1 cellular context compared by ENCODE assay signal in the genomic region with DNA sequence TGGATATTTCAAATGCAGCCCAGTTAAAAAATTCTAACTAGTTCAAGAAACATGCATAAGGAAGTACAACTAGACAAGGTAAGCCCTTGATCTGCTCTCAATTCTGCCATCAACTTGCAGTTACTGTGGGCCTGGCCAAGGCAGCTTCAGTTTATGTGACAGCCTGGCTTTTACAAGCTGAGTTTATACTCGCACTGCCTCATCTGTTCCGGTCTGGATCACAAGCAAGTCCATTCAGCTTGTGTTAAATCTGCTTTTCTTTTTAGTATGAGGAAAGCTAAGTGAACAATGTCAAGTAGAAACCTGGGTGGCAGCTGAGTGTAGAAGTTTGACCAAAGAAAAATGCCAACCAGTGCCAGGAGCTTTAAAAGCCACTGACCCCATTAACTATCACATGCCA.
TF ChIP-seq lines count a peak whose summit lies in the region.

No MANE protein-coding gene starts in this region.

TF ChIP-seq in WTC11, 78 proteins besides CTCF, POLR2A, EP300 and RAD21 (continued from another document):
- TF ChIP-seq, protein P1, sequence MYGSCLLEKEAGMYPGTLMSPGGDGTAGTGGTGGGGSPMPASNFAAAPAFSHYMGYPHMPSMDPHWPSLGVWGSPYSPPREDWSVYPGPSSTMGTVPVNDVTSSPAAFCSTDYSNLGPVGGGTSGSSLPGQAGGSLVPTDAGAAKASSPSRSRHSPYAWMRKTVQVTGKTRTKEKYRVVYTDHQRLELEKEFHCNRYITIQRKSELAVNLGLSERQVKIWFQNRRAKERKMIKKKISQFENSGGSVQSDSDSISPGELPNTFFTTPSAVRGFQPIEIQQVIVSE (CRISPR knock-in tag; IDR thresholded peaks at IDR 0.05; ENCODE audit: borderline replicate concordance), result no peak
- TF ChIP-seq, protein P2, sequence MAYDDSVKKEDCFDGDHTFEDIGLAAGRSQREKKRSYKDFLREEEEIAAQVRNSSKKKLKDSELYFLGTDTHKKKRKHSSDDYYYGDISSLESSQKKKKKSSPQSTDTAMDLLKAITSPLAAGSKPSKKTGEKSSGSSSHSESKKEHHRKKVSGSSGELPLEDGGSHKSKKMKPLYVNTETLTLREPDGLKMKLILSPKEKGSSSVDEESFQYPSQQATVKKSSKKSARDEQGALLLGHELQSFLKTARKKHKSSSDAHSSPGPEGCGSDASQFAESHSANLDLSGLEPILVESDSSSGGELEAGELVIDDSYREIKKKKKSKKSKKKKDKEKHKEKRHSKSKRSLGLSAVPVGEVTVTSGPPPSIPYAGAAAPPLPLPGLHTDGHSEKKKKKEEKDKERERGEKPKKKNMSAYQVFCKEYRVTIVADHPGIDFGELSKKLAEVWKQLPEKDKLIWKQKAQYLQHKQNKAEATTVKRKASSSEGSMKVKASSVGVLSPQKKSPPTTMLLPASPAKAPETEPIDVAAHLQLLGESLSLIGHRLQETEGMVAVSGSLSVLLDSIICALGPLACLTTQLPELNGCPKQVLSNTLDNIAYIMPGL (CRISPR knock-in tag; IDR thresholded peaks at IDR 0.05), result no peak
- TF ChIP-seq TEAD1 (CRISPR knock-in tag; IDR thresholded peaks at IDR 0.05) (no peak), FOXP1 (CRISPR knock-in tag; IDR thresholded peaks at IDR 0.05; ENCODE audit: borderline replicate concordance) (no peak), FOXJ3 (CRISPR knock-in tag; IDR thresholded peaks at IDR 0.05; ENCODE audit: borderline replicate concordance) (no peak)
- TF ChIP-seq, protein P3, sequence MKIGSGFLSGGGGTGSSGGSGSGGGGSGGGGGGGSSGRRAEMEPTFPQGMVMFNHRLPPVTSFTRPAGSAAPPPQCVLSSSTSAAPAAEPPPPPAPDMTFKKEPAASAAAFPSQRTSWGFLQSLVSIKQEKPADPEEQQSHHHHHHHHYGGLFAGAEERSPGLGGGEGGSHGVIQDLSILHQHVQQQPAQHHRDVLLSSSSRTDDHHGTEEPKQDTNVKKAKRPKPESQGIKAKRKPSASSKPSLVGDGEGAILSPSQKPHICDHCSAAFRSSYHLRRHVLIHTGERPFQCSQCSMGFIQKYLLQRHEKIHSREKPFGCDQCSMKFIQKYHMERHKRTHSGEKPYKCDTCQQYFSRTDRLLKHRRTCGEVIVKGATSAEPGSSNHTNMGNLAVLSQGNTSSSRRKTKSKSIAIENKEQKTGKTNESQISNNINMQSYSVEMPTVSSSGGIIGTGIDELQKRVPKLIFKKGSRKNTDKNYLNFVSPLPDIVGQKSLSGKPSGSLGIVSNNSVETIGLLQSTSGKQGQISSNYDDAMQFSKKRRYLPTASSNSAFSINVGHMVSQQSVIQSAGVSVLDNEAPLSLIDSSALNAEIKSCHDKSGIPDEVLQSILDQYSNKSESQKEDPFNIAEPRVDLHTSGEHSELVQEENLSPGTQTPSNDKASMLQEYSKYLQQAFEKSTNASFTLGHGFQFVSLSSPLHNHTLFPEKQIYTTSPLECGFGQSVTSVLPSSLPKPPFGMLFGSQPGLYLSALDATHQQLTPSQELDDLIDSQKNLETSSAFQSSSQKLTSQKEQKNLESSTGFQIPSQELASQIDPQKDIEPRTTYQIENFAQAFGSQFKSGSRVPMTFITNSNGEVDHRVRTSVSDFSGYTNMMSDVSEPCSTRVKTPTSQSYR (CRISPR knock-in tag; IDR thresholded peaks at IDR 0.05), result no peak
- TF ChIP-seq, protein P4, sequence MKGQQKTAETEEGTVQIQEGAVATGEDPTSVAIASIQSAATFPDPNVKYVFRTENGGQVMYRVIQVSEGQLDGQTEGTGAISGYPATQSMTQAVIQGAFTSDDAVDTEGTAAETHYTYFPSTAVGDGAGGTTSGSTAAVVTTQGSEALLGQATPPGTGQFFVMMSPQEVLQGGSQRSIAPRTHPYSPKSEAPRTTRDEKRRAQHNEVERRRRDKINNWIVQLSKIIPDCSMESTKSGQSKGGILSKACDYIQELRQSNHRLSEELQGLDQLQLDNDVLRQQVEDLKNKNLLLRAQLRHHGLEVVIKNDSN (CRISPR knock-in tag; IDR thresholded peaks at IDR 0.05), result no peak
